1 cellular context compared by ENCODE assay signal in the genomic region with DNA sequence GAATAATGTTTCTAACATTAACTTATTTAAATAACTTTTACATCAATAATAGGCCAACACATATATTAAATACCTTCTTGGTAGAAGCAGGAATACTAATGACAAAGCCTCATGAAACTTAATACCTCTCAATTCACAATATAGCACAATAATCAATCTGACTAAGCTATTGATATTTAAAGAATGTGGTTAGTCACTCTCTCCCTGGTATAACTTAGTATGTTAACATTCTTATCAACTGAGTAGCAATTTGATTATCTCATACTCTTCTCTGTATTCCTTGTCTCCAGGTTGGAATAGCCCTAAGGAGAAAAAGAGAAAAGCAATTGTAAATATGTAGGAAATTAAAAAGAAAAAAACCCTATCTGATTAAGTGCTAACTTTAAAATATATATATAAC.
TF ChIP-seq lines count a peak whose summit lies in the region.

No MANE protein-coding gene starts in this region.

TF ChIP-seq in SK-N-SH, 30 proteins besides CTCF, POLR2A, EP300 and RAD21 (continued from another document):
- no peak for TF ChIP-seq TEAD4 (IDR thresholded peaks at IDR 0.05; ENCODE audit: borderline replicate concordance, insufficient read depth)
